In the genomic region with DNA sequence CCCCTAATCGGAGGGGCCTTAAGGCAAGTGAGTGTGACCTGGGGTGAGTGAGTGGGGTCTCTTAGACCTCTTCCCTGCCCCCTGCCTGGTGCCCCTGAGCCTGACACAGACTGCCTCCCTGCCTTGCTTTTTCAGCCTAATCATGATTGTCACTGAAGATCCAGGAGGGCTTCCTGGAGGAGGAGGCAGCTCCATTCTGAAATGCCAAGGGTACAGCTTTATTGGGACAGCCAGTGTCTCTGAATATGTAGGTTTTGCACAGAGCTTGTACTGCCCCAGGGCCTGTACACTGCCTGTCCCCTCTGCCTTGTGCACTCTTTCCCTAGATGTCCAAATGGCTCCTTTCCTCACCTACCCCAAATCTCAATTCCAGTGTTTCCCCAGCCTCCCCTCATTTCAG, we compare ENCODE assay signal across 19 cellular contexts. TPM values are rescaled to one million over a fixed set of nuclear protein-coding genes. Genes with fewer than 3 reads are reported as not detected.
"Had no signal": no experiment of that assay in that cellular context is flagged by ENCODE, and none has a peak within 500 bp of the region (broad histone marks: within the 10 kb centered on the region; RNA-seq: fewer than 3 reads in every experiment).

No MANE protein-coding gene starts in this region.

- H3K27ac ChIP-seq: body of pancreas, coronary artery, left ventricle myocardium inferior had no signal

- H3K4me3 Mint-ChIP-seq: activated B cell treated with CpG ODN at 0.5 μM for 24 hours; activated CD4-positive, alpha-beta memory T cell treated with anti-CD3 and anti-CD28 coated beads, Interleukin-2, amount 10 ng/mL, durations not matched to agents 7 days and 5 days; activated CD8-positive, alpha-beta memory T cell treated with anti-CD3 and anti-CD28 coated beads, Interleukin-2, amount 10 ng/mL, durations not matched to agents 7 days and 5 days; activated naive CD8-positive, alpha-beta T cell treated with anti-CD3 and anti-CD28 coated beads, Interleukin-2, amount 10 ng/mL, durations not matched to agents 7 days and 5 days; T-helper 2 cell treated with Interferon-gamma antibody and Interleukin-4, amounts not matched to agents 5 μg/mL and 100 μg/mL, for 36 hours had no signal

- ATAC-seq: activated CD8-positive, alpha-beta memory T cell treated with anti-CD3 and anti-CD28 coated beads, Interleukin-2, amount 10 ng/mL, durations not matched to agents 7 days and 5 days; body of pancreas had no signal

- H3K27ac Mint-ChIP-seq: activated B cell treated with CpG ODN at 0.5 μM for 24 hours; activated CD4-positive, alpha-beta memory T cell treated with anti-CD3 and anti-CD28 coated beads, Interleukin-2, amount 10 ng/mL, durations not matched to agents 7 days and 5 days; activated CD8-positive, alpha-beta memory T cell treated with anti-CD3 and anti-CD28 coated beads, Interleukin-2, amount 10 ng/mL, durations not matched to agents 7 days and 5 days; activated naive CD8-positive, alpha-beta T cell treated with anti-CD3 and anti-CD28 coated beads, Interleukin-2, amount 10 ng/mL, durations not matched to agents 7 days and 5 days; immature natural killer cell; T-helper 2 cell treated with Interferon-gamma antibody and Interleukin-4, amounts not matched to agents 5 μg/mL and 100 μg/mL, for 36 hours had no signal

- H3K36me3 Mint-ChIP-seq: activated CD8-positive, alpha-beta memory T cell treated with anti-CD3 and anti-CD28 coated beads, Interleukin-2, amount 10 ng/mL, durations not matched to agents 7 days and 5 days; activated naive CD8-positive, alpha-beta T cell treated with anti-CD3 and anti-CD28 coated beads, Interleukin-2, amount 10 ng/mL, durations not matched to agents 7 days and 5 days; immature natural killer cell had no signal

- DNase-seq: activated B cell treated with CpG ODN at 0.5 μM for 24 hours; activated CD4-positive, alpha-beta memory T cell treated with anti-CD3 and anti-CD28 coated beads, Interleukin-2, amount 10 ng/mL, durations not matched to agents 7 days and 5 days; activated CD4-positive, alpha-beta T cell treated with anti-CD3 and anti-CD28 coated beads for 48 hours; activated CD8-positive, alpha-beta memory T cell treated with anti-CD3 and anti-CD28 coated beads, Interleukin-2, amount 10 ng/mL, durations not matched to agents 7 days and 5 days; activated naive CD8-positive, alpha-beta T cell treated with anti-CD3 and anti-CD28 coated beads, Interleukin-2, amount 10 ng/mL, durations not matched to agents 7 days and 5 days; body of pancreas; immature natural killer cell; kidney glomerular epithelial cell; left ventricle myocardium inferior; mammary epithelial cell; naive B cell; stimulated activated CD4-positive, alpha-beta T cell treated with anti-CD3 and anti-CD28 coated beads, Interleukin-12 subunit alpha, Interleukin-12 subunit beta, amount 100 ng/mL, for 4 hours; stimulated activated CD4-positive, alpha-beta T cell treated with anti-CD3 and anti-CD28 coated beads, Interleukin-1b, Interleukin-23, amount 100 ng/mL, for 48 hours; stimulated activated CD8-positive, alpha-beta memory T cell treated with anti-CD3 and anti-CD28 coated beads, Interleukin-4, amount 100 ng/mL, for 48 hours; stimulated activated naive CD4-positive, alpha-beta T cell had no signal

- H3K9me3 ChIP-seq: body of pancreas, left ventricle myocardium inferior had no signal

- H3K9me3 Mint-ChIP-seq: activated B cell treated with CpG ODN at 0.5 μM for 24 hours; activated CD4-positive, alpha-beta memory T cell treated with anti-CD3 and anti-CD28 coated beads, Interleukin-2, amount 10 ng/mL, durations not matched to agents 7 days and 5 days; activated naive CD8-positive, alpha-beta T cell treated with anti-CD3 and anti-CD28 coated beads, Interleukin-2, amount 10 ng/mL, durations not matched to agents 7 days and 5 days; naive B cell; T-helper 2 cell treated with Interferon-gamma antibody and Interleukin-4, amounts not matched to agents 5 μg/mL and 100 μg/mL, for 36 hours had no signal

- FAIRE-seq: endometrium, frontal cortex had no signal

- H3K4me3 ChIP-seq: body of pancreas had no signal

- H3K36me3 ChIP-seq: left ventricle myocardium inferior had no signal

RNA-seq across cellular contexts. Expression of gene SEMA6B, which starts 26.1 kb away (rescaled TPM):
- total RNA-seq: activated CD4-positive, alpha-beta memory T cell treated with anti-CD3 and anti-CD28 coated beads, Interleukin-2, amount 10 ng/mL, durations not matched to agents 7 days and 5 days; activated CD8-positive, alpha-beta memory T cell treated with anti-CD3 and anti-CD28 coated beads, Interleukin-2, amount 10 ng/mL, durations not matched to agents 7 days and 5 days had no signal
- polyA plus RNA-seq: immature natural killer cell had no signal

RNA-seq across cellular contexts. Expression of gene LRG1, which starts 45.7 kb away (rescaled TPM):
- total RNA-seq: activated naive CD8-positive, alpha-beta T cell treated with anti-CD3 and anti-CD28 coated beads, Interleukin-2, amount 10 ng/mL, durations not matched to agents 7 days and 5 days; mammary epithelial cell had no signal
- polyA plus RNA-seq: immature natural killer cell, mammary epithelial cell had no signal

RNA-seq across cellular contexts. Expression of gene PLIN5, which starts 50.5 kb away (rescaled TPM):
- total RNA-seq: activated CD4-positive, alpha-beta memory T cell treated with anti-CD3 and anti-CD28 coated beads, Interleukin-2, amount 10 ng/mL, durations not matched to agents 7 days and 5 days; activated CD8-positive, alpha-beta memory T cell treated with anti-CD3 and anti-CD28 coated beads, Interleukin-2, amount 10 ng/mL, durations not matched to agents 7 days and 5 days had no signal
- polyA plus RNA-seq: immature natural killer cell, mammary epithelial cell had no signal
